1 cellular context compared by ENCODE assay signal in genomic region chr12:98973395-98973794, GRCh38.
TF ChIP-seq lines count a peak whose summit lies in the region.

No MANE protein-coding gene starts in this region.

TF ChIP-seq in K562, 482 proteins besides CTCF, POLR2A, EP300 and RAD21 (continued from another document):
- no peak for TF ChIP-seq FOXO4 (CRISPR knock-in tag; IDR thresholded peaks at IDR 0.05)
- TF ChIP-seq NCOA1 (IDR thresholded peaks at IDR 0.05; ENCODE audit: low read depth) = no peak
- no peak for TF ChIP-seq DACH1 (IDR thresholded peaks at IDR 0.05; ENCODE audit: partially characterized antibody)
- TF ChIP-seq ATF3 (IDR thresholded peaks at IDR 0.05) = peak; percentile 58
- TF ChIP-seq ATF3 (CRISPR knock-in tag; conservative IDR thresholded peaks at IDR 0.05) = no peak
- TF ChIP-seq RAD51 (IDR thresholded peaks at IDR 0.05; ENCODE audit: borderline replicate concordance, low read depth) = no peak
- TF ChIP-seq ASH1L (IDR thresholded peaks at IDR 0.05; ENCODE audit: borderline replicate concordance, low read depth, partially characterized antibody) = no peak
- TF ChIP-seq CEBPG (CRISPR knock-in tag; IDR thresholded peaks at IDR 0.05) = no peak
- TF ChIP-seq CEBPG (tag; conservative IDR thresholded peaks at IDR 0.05 in 1 of 2, IDR thresholded peaks at IDR 0.05 in 1 of 2) = 0 out of 4 replicates have a peak, but pooled peaks of 1 of the 2 experiments have one; percentile 22
- TF ChIP-seq, protein P1, sequence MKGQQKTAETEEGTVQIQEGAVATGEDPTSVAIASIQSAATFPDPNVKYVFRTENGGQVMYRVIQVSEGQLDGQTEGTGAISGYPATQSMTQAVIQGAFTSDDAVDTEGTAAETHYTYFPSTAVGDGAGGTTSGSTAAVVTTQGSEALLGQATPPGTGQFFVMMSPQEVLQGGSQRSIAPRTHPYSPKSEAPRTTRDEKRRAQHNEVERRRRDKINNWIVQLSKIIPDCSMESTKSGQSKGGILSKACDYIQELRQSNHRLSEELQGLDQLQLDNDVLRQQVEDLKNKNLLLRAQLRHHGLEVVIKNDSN (CRISPR knock-in tag; IDR thresholded peaks at IDR 0.05) = no peak
TF ChIP-seq in K562: peak in this region for 2.
